In genomic region chr10:125149278-125150047, GRCh38 we compare ENCODE assay signal across 8 cellular contexts. TPM values are rescaled to one million over a fixed set of nuclear protein-coding genes. Genes with fewer than 3 reads are reported as not detected.
DNase-seq lines count a peak whose midpoint lies in the region; ATAC-seq and TF ChIP-seq lines count a peak whose summit lies in the region.
"Had no signal": no experiment of that assay in that cellular context is flagged by ENCODE, and none has a peak within 500 bp of the region (broad histone marks: within the 10 kb centered on the region; RNA-seq: fewer than 3 reads in every experiment).

No MANE protein-coding gene starts in this region.

- TF ChIP-seq RAD21 in IMR-90 (IDR thresholded peaks at IDR 0.05; ENCODE audit: low read length), result no peak

- in situ Hi-C loops in IMR-90 (cut with MboI; ENCODE audit: low sequenced_read_pairs), result loop anchor here (10.0 kb wide), 1 partner anchor 95 kb away; no protein-coding TSS in a partner anchor

- 89% methylated on average over 5 of the region's 12 CpGs; no CpG with 5 or more reads in 1 of the 2 experiments for WGBS in IMR-90 (ENCODE audit: extremely low coverage in 2 of 2, insufficient read length in 1 of 2), 2 experiments

- H3K23ac ChIP-seq in IMR-90 (ENCODE audit: low read depth, low read length), result peak overlapping the region; percentile 13; the same call in 1 of the 2 replicates

- peaks cover 0 to 5% (median 2%) of the 10 kb centered on the region in 4 donors for H3K4me1 Mint-ChIP-seq in CD4-positive, alpha-beta memory T cell

- H2AFZ ChIP-seq in IMR-90 (replicated peaks; ENCODE audit: low read length, poor library complexity), result peak overlapping the region; percentile 9

- H3K9ac ChIP-seq in IMR-90 (ENCODE audit: low read depth, low read length) (no peak overlapping the region), subcutaneous abdominal adipose tissue (ENCODE audit: low read length in 5 of 5) (no peak overlapping the region)

- peak overlapping the region; percentile 21 for H2BK5ac ChIP-seq in IMR-90 (ENCODE audit: low read depth, low read length, poor library complexity, severe bottlenecking)

- no peaks in the 10 kb centered on the region for H3K36me3 Mint-ChIP-seq in CD4-positive, alpha-beta memory T cell
- H3K36me3 Mint-ChIP-seq: memory B cell had no signal

- H3K56ac ChIP-seq in IMR-90 (ENCODE audit: extremely low read depth, insufficient read depth, low read length), result no peak overlapping the region

- peaks cover 95% of the 10 kb centered on the region for H4K20me1 ChIP-seq in IMR-90 (ENCODE audit: insufficient read depth, low read length)

- H3K4me3 ChIP-seq in IMR-90 (ENCODE audit: insufficient read depth, low read depth, low read length) (no peak overlapping the region), subcutaneous abdominal adipose tissue (ENCODE audit: low read depth in 1 of 5, low read length in 5 of 5) (no peak overlapping the region)
- H3K4me3 ChIP-seq in CD4-positive, alpha-beta memory T cell (ENCODE audit: low read length in 2 of 2), result no peak overlapping the region

- H3K4me1 ChIP-seq in IMR-90 (ENCODE audit: control insufficient read depth, insufficient read depth, low read length) (peaks cover 47% of the 10 kb centered on the region), subcutaneous abdominal adipose tissue (ENCODE audit: control insufficient read depth in 5 of 5, insufficient read depth in 5 of 5, low read length in 5 of 5) (peaks cover 17 to 76% (median 57%) of the 10 kb centered on the region in 5 donors)
- no peaks in the 10 kb centered on the region for H3K4me1 ChIP-seq in CD4-positive, alpha-beta memory T cell (ENCODE audit: insufficient read depth, low read length)

- peak overlapping the region; percentile 80 for H2AK9ac ChIP-seq in IMR-90 (replicated peaks; ENCODE audit: low read depth, low read length, poor library complexity)

- no peaks in the 10 kb centered on the region for H3K9me3 ChIP-seq in IMR-90 (ENCODE audit: control insufficient read depth, insufficient read depth, low read length)
- H3K9me3 ChIP-seq in subcutaneous abdominal adipose tissue (ENCODE audit: control insufficient read depth in 5 of 5, low read length in 5 of 5), result no peaks in the 10 kb centered on the region
- no peaks in the 10 kb centered on the region for H3K9me3 ChIP-seq in CD4-positive, alpha-beta memory T cell (ENCODE audit: control insufficient read depth in 1 of 2, low read length in 2 of 2)

- H4K5ac ChIP-seq in IMR-90 (ENCODE audit: low read depth, low read length), result no peak overlapping the region

- no peak overlapping the region for H3K4me3 Mint-ChIP-seq in CD4-positive, alpha-beta memory T cell
- H3K4me3 Mint-ChIP-seq: memory B cell had no signal

- DNase-seq in IMR-90 (peak; percentile 87), SW480 (ENCODE audit: low spot score) (peak; percentile 79), hepatic stellate cell (ENCODE audit: low spot score) (peak; percentile 77), GOT3 (lab: John Stamatoyannopoulos, UW) (no peak)
- no peak for DNase-seq in activated CD8-positive, alpha-beta memory T cell treated with anti-CD3 and anti-CD28 coated beads, Interleukin-2, amount 50 U/mL, for 48 hours
- no peak for DNase-seq in CD4-positive, alpha-beta memory T cell

- POLR2A ChIA-PET in IMR-90 (lab: Charles Lee; ENCODE audit: unreplicated experiment), result no interaction called here
- POLR2A ChIA-PET in CD4-positive, alpha-beta memory T cell (lab: Charles Lee; ENCODE audit: partially characterized antibody), result no interaction called here

- peaks cover 36 to 46% of the 10 kb centered on the region in 2 donors for H3K27me3 Mint-ChIP-seq in CD4-positive, alpha-beta memory T cell

- H3K27ac ChIP-seq in IMR-90 (ENCODE audit: insufficient read depth, low read length), result peak overlapping the region; percentile 20; the same call in 1 of the 2 replicates
- peak overlapping the region; percentile 75 for H3K27ac ChIP-seq in subcutaneous abdominal adipose tissue (ENCODE audit: low read depth, low read length)
- H3K27ac ChIP-seq in CD4-positive, alpha-beta memory T cell (ENCODE audit: low read depth, low read length), result no peak overlapping the region

- intact Hi-C loops in IMR-90 (cut with micrococcal nuclease), result loop anchor here (2.0 to 5.0 kb wide), 3 partner anchors 47 to 102 kb away; no protein-coding TSS in a partner anchor
- intact Hi-C loops in CD4-positive, alpha-beta memory T cell (cut with micrococcal nuclease), result no loop called here

- H3K4me2 ChIP-seq in IMR-90 (ENCODE audit: low read depth, low read length), result no peak overlapping the region

- no TSS peak for BruUV-seq in IMR-90 (replicated peaks; lab: Mats Ljungman, UMichigan)

- H3K36me3 ChIP-seq in IMR-90 (ENCODE audit: control insufficient read depth, insufficient read depth, low read length), result peaks cover 14% of the 10 kb centered on the region
- H3K36me3 ChIP-seq in subcutaneous abdominal adipose tissue (ENCODE audit: control insufficient read depth in 5 of 5, insufficient read depth in 5 of 5, low read length in 5 of 5), result peaks cover 0 to 5% (median 3%) of the 10 kb centered on the region in 5 donors
- no peaks in the 10 kb centered on the region for H3K36me3 ChIP-seq in CD4-positive, alpha-beta memory T cell (ENCODE audit: insufficient read depth, low read length)

- H4K91ac ChIP-seq in IMR-90 (ENCODE audit: insufficient read depth, low read depth, low read length), result peak overlapping the region; percentile 21; the same call in 1 of the 2 replicates

- H3K4ac ChIP-seq in IMR-90 (ENCODE audit: low read depth, low read length), result peak overlapping the region; percentile 45; the same call in 1 of the 2 replicates

- no peak overlapping the region for H3K18ac ChIP-seq in IMR-90 (ENCODE audit: low read depth, low read length)

- no peak overlapping the region for H3K27ac Mint-ChIP-seq in CD4-positive, alpha-beta memory T cell
- H3K27ac Mint-ChIP-seq: memory B cell had no signal

- H4K8ac ChIP-seq in IMR-90 (ENCODE audit: low read depth in 2 of 2, low read length in 2 of 2), result no peak overlapping the region

- peak; percentile 36 for ATAC-seq in IMR-90 (ENCODE audit: low read depth)

- no peak for TF ChIP-seq POLR2A in IMR-90 (IDR thresholded peaks at IDR 0.05; ENCODE audit: low read depth, low read length)

- dilution Hi-C loops in IMR-90 (cut with HindIII; ENCODE audit: low sequenced_read_pairs, unreplicated experiment), result no loop called here

- H3K27me3 ChIP-seq in IMR-90 (ENCODE audit: control insufficient read depth, insufficient read depth, low read length) (no peaks in the 10 kb centered on the region), subcutaneous abdominal adipose tissue (ENCODE audit: control insufficient read depth in 5 of 5, insufficient read depth in 4 of 5, low read length in 5 of 5) (no peaks in the 10 kb centered on the region)
- H3K27me3 ChIP-seq in CD4-positive, alpha-beta memory T cell (ENCODE audit: insufficient read depth, low read length), result peaks cover 3% of the 10 kb centered on the region

- CTCF ChIA-PET in IMR-90 (lab: Yijun Ruan, JAX), result no interaction called here
- CTCF ChIA-PET in CD4-positive, alpha-beta memory T cell (lab: Charles Lee; ENCODE audit: partially characterized antibody), result no interaction called here

- H2BK20ac ChIP-seq in IMR-90 (ENCODE audit: low read depth, low read length), result no peak overlapping the region

- H3K79me1 ChIP-seq in IMR-90 (ENCODE audit: low read depth in 1 of 2, low read length in 2 of 2), result peaks cover 8 to 85% of the 10 kb centered on the region in 2 experiments; a peak in 3 of 4 replicates

- H3K9me1 ChIP-seq in IMR-90 (ENCODE audit: insufficient read depth, low read length), result peaks cover 40% of the 10 kb centered on the region

- no peak for TF ChIP-seq CTCF in IMR-90 (conservative IDR thresholded peaks at IDR 0.05; ENCODE audit: low read depth, low read length)

- no peak overlapping the region for H2BK15ac ChIP-seq in IMR-90 (ENCODE audit: low read depth, low read length)

- no peak overlapping the region for H3K14ac ChIP-seq in IMR-90 (replicated peaks; ENCODE audit: low read depth, low read length)

- H3K9me3 Mint-ChIP-seq in CD4-positive, alpha-beta memory T cell, result peaks cover 0 to 2% (median 0%) of the 10 kb centered on the region in 8 donors

- 0 out of 2 replicates have a peak overlapping the region, but pooled peaks have one; percentile 18 for H2BK120ac ChIP-seq in IMR-90 (ENCODE audit: low read depth, low read length)

- peak overlapping the region; percentile 29; the same call in 1 of the 2 replicates for H2AK5ac ChIP-seq in IMR-90 (ENCODE audit: low read depth, low read length)

TF ChIP-seq in IMR-90, 13 proteins besides CTCF, POLR2A, EP300 and RAD21:
- no peak for TF ChIP-seq MAFK (IDR thresholded peaks at IDR 0.05; ENCODE audit: low read depth, low read length)
- TF ChIP-seq, protein P1, sequence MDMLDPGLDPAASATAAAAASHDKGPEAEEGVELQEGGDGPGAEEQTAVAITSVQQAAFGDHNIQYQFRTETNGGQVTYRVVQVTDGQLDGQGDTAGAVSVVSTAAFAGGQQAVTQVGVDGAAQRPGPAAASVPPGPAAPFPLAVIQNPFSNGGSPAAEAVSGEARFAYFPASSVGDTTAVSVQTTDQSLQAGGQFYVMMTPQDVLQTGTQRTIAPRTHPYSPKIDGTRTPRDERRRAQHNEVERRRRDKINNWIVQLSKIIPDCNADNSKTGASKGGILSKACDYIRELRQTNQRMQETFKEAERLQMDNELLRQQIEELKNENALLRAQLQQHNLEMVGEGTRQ (IDR thresholded peaks at IDR 0.05; ENCODE audit: low read depth, low read length), result peak; percentile 55; the same call in 1 of the 2 replicates

RNA-seq across cellular contexts. Expression of gene CTBP2, which starts 10.9 kb away (rescaled TPM):
- 74.2 and 81.0 TPM in 2 replicates for total RNA-seq in IMR-90 (2012; rRNA removed)
- polyA plus RNA-seq in IMR-90 (2012; rRNA removed), result 80.2 and 86.6 TPM in 2 replicates
- polyA plus RNA-seq in IMR-90 (2012; cell fraction: cytosol; rRNA removed), result 63.0 and 104 TPM in 2 replicates
- 167 and 220 TPM in 2 replicates for polyA plus RNA-seq in IMR-90 (2012; cell fraction: nucleus; rRNA removed; ENCODE audit: low replicate concordance)
- total RNA-seq in CD4-positive, alpha-beta memory T cell, result under 1 TPM; 0.61 to 0.97 TPM
- under 1 TPM in 1 of 2 donors, not detected in 1; 0.16 TPM for polyA plus RNA-seq in CD4-positive, alpha-beta memory T cell

Comparison
In these comparisons a context has a peak if more than half of its experiments do, and no peak if none do; other contexts are left out.
1. DNase-seq: peak in IMR-90 (single experiment), SW480 (single experiment) and hepatic stellate cell (single experiment); none in activated CD8-positive, alpha-beta memory T cell treated with anti-CD3 and anti-CD28 coated beads, Interleukin-2, amount 50 U/mL, for 48 hours (single experiment), GOT3 (single experiment) and CD4-positive, alpha-beta memory T cell (0 of 5).
2. RNA of gene CTBP2, which starts 10.9 kb away (total RNA-seq): 74.2 to 81.0 TPM in IMR-90; 0.61 to 0.97 TPM in CD4-positive, alpha-beta memory T cell; every median in the first group is over 10 times any median in the second.